9 cellular contexts compared by ENCODE assay signal in the genomic region with DNA sequence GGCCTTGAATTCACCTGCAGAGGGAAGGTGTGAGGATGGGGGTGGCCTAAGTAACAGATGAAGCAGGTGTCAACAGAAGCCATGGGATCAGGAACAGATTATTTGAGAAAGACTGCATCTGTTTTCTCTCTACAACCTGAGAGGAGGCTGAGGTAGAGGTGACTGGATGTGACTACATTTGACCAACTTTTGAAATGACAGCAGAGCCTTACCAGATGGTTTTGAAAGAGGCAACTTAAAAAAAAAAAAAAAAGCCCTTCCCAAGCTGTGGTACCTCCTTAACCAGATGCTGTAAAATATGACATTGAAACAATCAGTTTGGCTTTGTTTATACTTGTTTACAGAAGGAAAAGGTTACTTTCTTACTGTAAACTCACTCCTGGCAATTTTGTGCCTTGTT.
DNase-seq lines count a peak whose midpoint lies in the region; ATAC-seq and TF ChIP-seq lines count a peak whose summit lies in the region.
"Had no signal": no experiment of that assay in that cellular context is flagged by ENCODE, and none has a peak within 500 bp of the region (broad histone marks: within the 10 kb centered on the region; RNA-seq: fewer than 3 reads in every experiment).

No MANE protein-coding gene starts in this region.

- ATAC-seq in GM19438 (IDR thresholded peaks at IDR 0.05; ENCODE audit: low read depth, unreplicated experiment) (peak; percentile 34), HG03045 (IDR thresholded peaks at IDR 0.05; ENCODE audit: unreplicated experiment) (peak; percentile 44), WTC11 (no peak)
- no peak for ATAC-seq in activated CD8-positive, alpha-beta memory T cell treated with anti-CD3 and anti-CD28 coated beads, Interleukin-2, amount 10 ng/mL, durations not matched to agents 7 days and 5 days

- in situ Hi-C loops in GM13977 (cut with MboI; ENCODE audit: low pct_unique_long_range_greater_than_20kb, low sequenced_read_pairs, unreplicated experiment) = loop anchor here (25.0 kb wide), 1 partner anchor 264 kb away; no protein-coding TSS in a partner anchor

- H3K36me3 Mint-ChIP-seq in chondrocyte (ENCODE audit: low read depth) = peaks cover 5% of the 10 kb centered on the region
- peaks cover 13% of the 10 kb centered on the region for H3K36me3 Mint-ChIP-seq in WTC11
- no peaks in the 10 kb centered on the region for H3K36me3 Mint-ChIP-seq in activated CD8-positive, alpha-beta memory T cell treated with anti-CD3 and anti-CD28 coated beads, Interleukin-2, amount 10 ng/mL, durations not matched to agents 7 days and 5 days

- peak overlapping the region; percentile 54 for H3K27ac Mint-ChIP-seq in chondrocyte (ENCODE audit: unreplicated experiment)
- H3K27ac Mint-ChIP-seq in WTC11 = no peak overlapping the region; the same call in 1 of the 2 replicates
- H3K27ac Mint-ChIP-seq in activated CD8-positive, alpha-beta memory T cell treated with anti-CD3 and anti-CD28 coated beads, Interleukin-2, amount 10 ng/mL, durations not matched to agents 7 days and 5 days = no peak overlapping the region

- H3K4me3 Mint-ChIP-seq in chondrocyte (ENCODE audit: unreplicated experiment) = no peak overlapping the region
- H3K4me3 Mint-ChIP-seq in WTC11 = no peak overlapping the region
- H3K4me3 Mint-ChIP-seq in activated CD8-positive, alpha-beta memory T cell treated with anti-CD3 and anti-CD28 coated beads, Interleukin-2, amount 10 ng/mL, durations not matched to agents 7 days and 5 days = no peak overlapping the region

- peak; percentile 49 for DNase-seq in GM13977 (ENCODE audit: low spot score)
- no peak for DNase-seq in chondrocyte (ENCODE audit: low spot score)
- no peak for DNase-seq in foreskin fibroblast
- no peak for DNase-seq in WTC11 (ENCODE audit: low spot score)
- no peak for DNase-seq in activated CD8-positive, alpha-beta memory T cell treated with anti-CD3 and anti-CD28 coated beads, Interleukin-2, amount 10 ng/mL, durations not matched to agents 7 days and 5 days
- DNase-seq in midbrain (lab: John Stamatoyannopoulos, UW) = no peak
- DNase-seq: NCI-H510A treated with DMSO at 0.1 percent for 48 hours had no signal

- no peaks in the 10 kb centered on the region for H3K27me3 Mint-ChIP-seq in chondrocyte (ENCODE audit: low read depth)
- no peaks in the 10 kb centered on the region for H3K27me3 Mint-ChIP-seq in WTC11 (ENCODE audit: low read depth)
- peaks cover under 1% of the 10 kb centered on the region for H3K27me3 Mint-ChIP-seq in activated CD8-positive, alpha-beta memory T cell treated with anti-CD3 and anti-CD28 coated beads, Interleukin-2, amount 10 ng/mL, durations not matched to agents 7 days and 5 days

- H3K9me3 Mint-ChIP-seq in chondrocyte (ENCODE audit: low read depth) (peaks cover 5% of the 10 kb centered on the region), WTC11 (peaks cover 17% of the 10 kb centered on the region)
- peaks cover 10% of the 10 kb centered on the region for H3K9me3 Mint-ChIP-seq in activated CD8-positive, alpha-beta memory T cell treated with anti-CD3 and anti-CD28 coated beads, Interleukin-2, amount 10 ng/mL, durations not matched to agents 7 days and 5 days (ENCODE audit: low read depth)

- no peak for TF ChIP-seq CTCF in GM13977 (IDR thresholded peaks at IDR 0.05; ENCODE audit: extremely low read depth, insufficient read depth, missing control alignments)
- no peak for TF ChIP-seq CTCF in chondrocyte (IDR thresholded peaks at IDR 0.05)
- no peak for TF ChIP-seq CTCF in foreskin fibroblast (IDR thresholded peaks at IDR 0.05; ENCODE audit: low read depth, low read length)
- TF ChIP-seq CTCF in WTC11 (IDR thresholded peaks at IDR 0.05) = no peak

- H3K4me1 Mint-ChIP-seq in chondrocyte (ENCODE audit: low read depth) = peaks cover 75% of the 10 kb centered on the region
- peaks cover 59% of the 10 kb centered on the region for H3K4me1 Mint-ChIP-seq in WTC11
- H3K4me1 Mint-ChIP-seq in activated CD8-positive, alpha-beta memory T cell treated with anti-CD3 and anti-CD28 coated beads, Interleukin-2, amount 10 ng/mL, durations not matched to agents 7 days and 5 days = peaks cover 2% of the 10 kb centered on the region

- CTCF ChIA-PET in WTC11 (lab: Charles Lee) = no interaction called here
- CTCF ChIA-PET in activated CD8-positive, alpha-beta memory T cell treated with anti-CD3 and anti-CD28 coated beads, Interleukin-2, amount 10 ng/mL, durations not matched to agents 7 days and 5 days (lab: Charles Lee) = no interaction called here

- no peak overlapping the region for H3K4me3 ChIP-seq in foreskin fibroblast (ENCODE audit: low read depth in 1 of 2, low read length in 2 of 2)

- POLR2A ChIA-PET in WTC11 (lab: Charles Lee) = no interaction called here

TF ChIP-seq in WTC11, 78 proteins besides CTCF, POLR2A, EP300 and RAD21:
- TF ChIP-seq ZNF219 (CRISPR knock-in tag; IDR thresholded peaks at IDR 0.05; ENCODE audit: borderline replicate concordance) (no peak), NR1H2 (CRISPR knock-in tag; IDR thresholded peaks at IDR 0.05) (no peak), E2F1 (CRISPR knock-in tag; IDR thresholded peaks at IDR 0.05) (no peak)
- TF ChIP-seq, protein P1, sequence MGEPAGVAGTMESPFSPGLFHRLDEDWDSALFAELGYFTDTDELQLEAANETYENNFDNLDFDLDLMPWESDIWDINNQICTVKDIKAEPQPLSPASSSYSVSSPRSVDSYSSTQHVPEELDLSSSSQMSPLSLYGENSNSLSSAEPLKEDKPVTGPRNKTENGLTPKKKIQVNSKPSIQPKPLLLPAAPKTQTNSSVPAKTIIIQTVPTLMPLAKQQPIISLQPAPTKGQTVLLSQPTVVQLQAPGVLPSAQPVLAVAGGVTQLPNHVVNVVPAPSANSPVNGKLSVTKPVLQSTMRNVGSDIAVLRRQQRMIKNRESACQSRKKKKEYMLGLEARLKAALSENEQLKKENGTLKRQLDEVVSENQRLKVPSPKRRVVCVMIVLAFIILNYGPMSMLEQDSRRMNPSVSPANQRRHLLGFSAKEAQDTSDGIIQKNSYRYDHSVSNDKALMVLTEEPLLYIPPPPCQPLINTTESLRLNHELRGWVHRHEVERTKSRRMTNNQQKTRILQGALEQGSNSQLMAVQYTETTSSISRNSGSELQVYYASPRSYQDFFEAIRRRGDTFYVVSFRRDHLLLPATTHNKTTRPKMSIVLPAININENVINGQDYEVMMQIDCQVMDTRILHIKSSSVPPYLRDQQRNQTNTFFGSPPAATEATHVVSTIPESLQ (CRISPR knock-in tag; IDR thresholded peaks at IDR 0.05) = no peak

Comparison
In these comparisons a context has a peak if more than half of its experiments do, and no peak if none do; other contexts are left out.
1. ATAC-seq: peak in GM19438 (single experiment) and HG03045 (single experiment); none in WTC11 (single experiment) and activated CD8-positive, alpha-beta memory T cell treated with anti-CD3 and anti-CD28 coated beads, Interleukin-2, amount 10 ng/mL, durations not matched to agents 7 days and 5 days (single experiment).